Comparison of ENCODE assay signal across 1 cellular context in genomic region chr5:119071573-119071874, GRCh38.
TF ChIP-seq lines count a peak whose summit lies in the region.

No MANE protein-coding gene starts in this region.

TF ChIP-seq in SK-N-SH, 30 proteins besides CTCF, POLR2A, EP300 and RAD21 (continued from another document):
- TF ChIP-seq NFIC (IDR thresholded peaks at IDR 0.05; ENCODE audit: borderline replicate concordance) (no peak), FOSL2 (IDR thresholded peaks at IDR 0.05; ENCODE audit: borderline replicate concordance, low read depth) (no peak), MXI1 (IDR thresholded peaks at IDR 0.05; ENCODE audit: low read depth, low read length) (no peak), MAX (IDR thresholded peaks at IDR 0.05; ENCODE audit: low read depth) (no peak), TEAD4 (IDR thresholded peaks at IDR 0.05; ENCODE audit: borderline replicate concordance, insufficient read depth) (no peak), MEF2A (IDR thresholded peaks at IDR 0.05; ENCODE audit: borderline replicate concordance, low read depth) (no peak), RXRA (IDR thresholded peaks at IDR 0.05; ENCODE audit: borderline replicate concordance, low read depth) (no peak), SIN3A (IDR thresholded peaks at IDR 0.05; ENCODE audit: borderline replicate concordance, low read depth, low read length) (no peak), JUND (IDR thresholded peaks at IDR 0.05) (no peak)
